Comparison of ENCODE assay signal across 31 cellular contexts in genomic region chr22:19929586-19930302, GRCh38.
"Had no signal": no experiment of that assay in that cellular context is flagged by ENCODE, and none has a peak within 500 bp of the region (broad histone marks: within the 10 kb centered on the region; RNA-seq: fewer than 3 reads in every experiment).

No MANE protein-coding gene starts in this region.

- DNase-seq: activated CD4-positive, alpha-beta memory T cell treated with anti-CD3 and anti-CD28 coated beads for 36 hours; activated CD4-positive, alpha-beta T cell treated with anti-CD3 and anti-CD28 coated beads, Interleukin-2, amount 10 ng/mL, durations not matched to agents 24 days and 14 days; activated CD4-positive, CD25-positive, alpha-beta regulatory T cell treated with anti-CD3 and anti-CD28 coated beads, Interleukin-2, amount 50 U/mL, for 72 hours; activated CD8-positive, alpha-beta memory T cell treated with anti-CD3 and anti-CD28 coated beads, Interleukin-2, amount 50 U/mL, for 4 hours; activated effector memory CD4-positive, alpha-beta T cell treated with anti-CD3 and anti-CD28 coated beads, Interleukin-2, amount 50 U/mL, for 16 hours; activated naive CD4-positive, alpha-beta T cell treated with anti-CD3 and anti-CD28 coated beads for 36 hours; activated naive CD8-positive, alpha-beta T cell treated with anti-CD3 and anti-CD28 coated beads, Interleukin-2, amount 10 ng/mL, durations not matched to agents 7 days and 5 days; activated T-cell treated with anti-CD3 and anti-CD28 coated beads, Interleukin-2, amount 50 U/mL, for 1 hour; brain microvascular endothelial cell; endodermal cell; foreskin keratinocyte; mesendoderm; nephron progenitor cell; pancreas; retina; small intestine; stimulated activated CD4-positive, alpha-beta T cell treated with anti-CD3 and anti-CD28 coated beads, Interleukin-1b, Interleukin-23, amount 100 ng/mL, for 48 hours; stimulated activated naive CD4-positive, alpha-beta T cell; SW 1271; T-helper 2 cell; tibial artery; upper lobe of right lung had no signal

- H3K27me3 Mint-ChIP-seq: activated CD4-positive, alpha-beta memory T cell treated with anti-CD3 and anti-CD28 coated beads for 36 hours; activated CD4-positive, alpha-beta T cell treated with anti-CD3 and anti-CD28 coated beads, Interleukin-2, amount 10 ng/mL, durations not matched to agents 24 days and 14 days; activated naive CD8-positive, alpha-beta T cell treated with anti-CD3 and anti-CD28 coated beads, Interleukin-2, amount 10 ng/mL, durations not matched to agents 7 days and 5 days; dendritic cell treated with granulocyte-macrophage colony-stimulating factor and Interleukin-4, amounts not matched to agents 40 ng/mL and 50 ng/mL, for 4 days had no signal

- H3K4me3 ChIP-seq: ascending aorta, esophagus muscularis mucosa, left lung, lung, pancreas, prostate gland, suprapubic skin, tibial artery, upper lobe of right lung had no signal

- H3K4me3 Mint-ChIP-seq: activated CD4-positive, alpha-beta memory T cell treated with anti-CD3 and anti-CD28 coated beads for 36 hours; activated CD4-positive, alpha-beta T cell treated with anti-CD3 and anti-CD28 coated beads, Interleukin-2, amount 10 ng/mL, durations not matched to agents 24 days and 14 days; activated naive CD4-positive, alpha-beta T cell treated with anti-CD3 and anti-CD28 coated beads for 36 hours; activated naive CD8-positive, alpha-beta T cell treated with anti-CD3 and anti-CD28 coated beads, Interleukin-2, amount 10 ng/mL, durations not matched to agents 7 days and 5 days; activated T-helper 1 cell treated with anti-CD3 and anti-CD28 coated beads, Interleukin-12 subunit alpha, Interleukin-12 subunit beta, Interleukin-2, Interleukin-4 antibody, amounts not matched to agents 30 ng/mL and 10 ng/mL and 1 ng/mL, durations not matched to agents 14 hours and 24 hours and 36 hours; dendritic cell treated with granulocyte-macrophage colony-stimulating factor and Interleukin-4, amounts not matched to agents 40 ng/mL and 50 ng/mL, for 4 days; endodermal cell; nephron progenitor cell had no signal

- H3K27ac ChIP-seq: ascending aorta, brain microvascular endothelial cell, esophagus muscularis mucosa, foreskin keratinocyte, left lung, pancreas, prostate gland, suprapubic skin, tibial artery, upper lobe of right lung had no signal

- H3K4me1 ChIP-seq: ascending aorta, foreskin keratinocyte, pancreas had no signal

- H3K27me3 ChIP-seq: ascending aorta, brain microvascular endothelial cell, esophagus muscularis mucosa, foreskin keratinocyte, left lung, pancreas, suprapubic skin, tibial artery, upper lobe of right lung had no signal

- H3K27ac Mint-ChIP-seq: activated CD4-positive, alpha-beta memory T cell treated with anti-CD3 and anti-CD28 coated beads for 36 hours; activated CD4-positive, alpha-beta T cell treated with anti-CD3 and anti-CD28 coated beads, Interleukin-2, amount 10 ng/mL, durations not matched to agents 24 days and 14 days; activated naive CD4-positive, alpha-beta T cell treated with anti-CD3 and anti-CD28 coated beads for 36 hours; activated T-helper 1 cell treated with anti-CD3 and anti-CD28 coated beads, Interleukin-12 subunit alpha, Interleukin-12 subunit beta, Interleukin-2, Interleukin-4 antibody, amounts not matched to agents 30 ng/mL and 10 ng/mL and 1 ng/mL, durations not matched to agents 14 hours and 24 hours and 36 hours; endodermal cell; nephron progenitor cell had no signal

- H3K36me3 Mint-ChIP-seq: activated naive CD8-positive, alpha-beta T cell treated with anti-CD3 and anti-CD28 coated beads, Interleukin-2, amount 10 ng/mL, durations not matched to agents 7 days and 5 days had no signal

- H3K9me3 ChIP-seq: ascending aorta, esophagus muscularis mucosa, left lung, pancreas, prostate gland, suprapubic skin, tibial artery, upper lobe of right lung had no signal

- H3K9me3 Mint-ChIP-seq: activated CD4-positive, alpha-beta memory T cell treated with anti-CD3 and anti-CD28 coated beads for 36 hours; activated CD4-positive, alpha-beta T cell treated with anti-CD3 and anti-CD28 coated beads, Interleukin-2, amount 10 ng/mL, durations not matched to agents 24 days and 14 days; activated naive CD4-positive, alpha-beta T cell treated with anti-CD3 and anti-CD28 coated beads for 36 hours; activated naive CD8-positive, alpha-beta T cell treated with anti-CD3 and anti-CD28 coated beads, Interleukin-2, amount 10 ng/mL, durations not matched to agents 7 days and 5 days; activated T-helper 1 cell treated with anti-CD3 and anti-CD28 coated beads, Interleukin-12 subunit alpha, Interleukin-12 subunit beta, Interleukin-2, Interleukin-4 antibody, amounts not matched to agents 30 ng/mL and 10 ng/mL and 1 ng/mL, durations not matched to agents 14 hours and 24 hours and 36 hours; dendritic cell treated with granulocyte-macrophage colony-stimulating factor and Interleukin-4, amounts not matched to agents 40 ng/mL and 50 ng/mL, for 4 days had no signal

- H3K36me3 ChIP-seq: brain microvascular endothelial cell, left lung, pancreas, prostate gland, upper lobe of right lung had no signal

- H3K4me1 Mint-ChIP-seq: activated CD4-positive, alpha-beta T cell treated with anti-CD3 and anti-CD28 coated beads, Interleukin-2, amount 10 ng/mL, durations not matched to agents 24 days and 14 days; activated naive CD8-positive, alpha-beta T cell treated with anti-CD3 and anti-CD28 coated beads, Interleukin-2, amount 10 ng/mL, durations not matched to agents 7 days and 5 days; endodermal cell; nephron progenitor cell had no signal

- ATAC-seq: foreskin keratinocyte, left lung, pancreas, sciatic nerve had no signal
